8 cellular contexts compared by ENCODE assay signal in genomic region chr17:64281962-64282752, GRCh38. TPM values are rescaled to one million over a fixed set of nuclear protein-coding genes. Genes with fewer than 3 reads are reported as not detected.
DNase-seq lines count a peak whose midpoint lies in the region; ATAC-seq, FAIRE-seq and TF ChIP-seq lines count a peak whose summit lies in the region.

No MANE protein-coding gene starts in this region.

- H3K4me1 ChIP-seq in keratinocyte (ENCODE audit: control insufficient read depth, extremely low read depth, insufficient read depth, low read length), result peaks cover 8% of the 10 kb centered on the region

- H2AFZ ChIP-seq in keratinocyte (ENCODE audit: control insufficient read depth, low read length), result no peak overlapping the region

- H4K20me1 ChIP-seq in keratinocyte (ENCODE audit: control insufficient read depth, extremely low read depth, insufficient read depth, low read length), result no peaks in the 10 kb centered on the region

- no peaks in the 10 kb centered on the region for H3K9me3 ChIP-seq in keratinocyte (ENCODE audit: control insufficient read depth, low read depth, low read length)

- no peaks in the 10 kb centered on the region for H3K27me3 ChIP-seq in keratinocyte (ENCODE audit: control insufficient read depth, extremely low read depth, insufficient read depth, low read length)

- FAIRE-seq in keratinocyte (lab: Jason Lieb, UNC), result no peak

- no peaks in the 10 kb centered on the region for H3K36me3 ChIP-seq in keratinocyte (ENCODE audit: control insufficient read depth in 2 of 2, extremely low read depth in 1 of 2, insufficient read depth in 2 of 2, low read length in 2 of 2)

- H3K9me1 ChIP-seq in keratinocyte (ENCODE audit: control insufficient read depth, extremely low read depth, insufficient read depth, low read length), result no peaks in the 10 kb centered on the region

- H3K4me3 ChIP-seq in cardiac fibroblast (replicated peaks in 1 of 2; ENCODE audit: low read depth in 2 of 2, low read length in 2 of 2) (no peak overlapping the region), keratinocyte (ENCODE audit: control insufficient read depth in 2 of 3, extremely low read depth in 1 of 3, insufficient read depth in 2 of 3, low read depth in 1 of 3, low read length in 3 of 3) (no peak overlapping the region)

- H3K27ac ChIP-seq in keratinocyte (ENCODE audit: control insufficient read depth, insufficient read depth, low read length), result no peak overlapping the region

- DNase-seq in NCI-H1417 (lab: John Stamatoyannopoulos, UW) (peak; percentile 45 to 77 (median 48)), NCI-H1417 treated with DMSO at 0.1 percent for 48 hours (lab: John Stamatoyannopoulos, UW) (no peak), NCI-H2107 treated with DMSO at 0.1 percent for 48 hours (lab: John Stamatoyannopoulos, UW; ENCODE audit: unreplicated experiment) (peak; percentile 49), T-helper 9 cell (peak; percentile 34), cardiac fibroblast (ENCODE audit: low read depth in 2 of 2) (peak; percentile 88 to 89), keratinocyte (ENCODE audit: low read depth, low spot score) (no peak)
- DNase-seq in stimulated activated CD4-positive, alpha-beta T cell treated with anti-CD3 and anti-CD28 coated beads, Interleukin-2, amount 100 ng/mL, for 24 hours, result peak; percentile 57 to 63

- TF ChIP-seq CTCF in cardiac fibroblast (IDR thresholded peaks at IDR 0.05; ENCODE audit: low read depth, low read length) (peak; percentile 74), keratinocyte (optimal IDR thresholded peaks at IDR 0.05 in 1 of 3, IDR thresholded peaks at IDR 0.05 in 1 of 3, conservative IDR thresholded peaks at IDR 0.05 in 1 of 3; ENCODE audit: extremely low read depth in 1 of 3, insufficient read depth in 2 of 3, low read length in 3 of 3) (peak; percentile 69 to 78 (median 72))

- no peak overlapping the region for H3K4me2 ChIP-seq in keratinocyte (ENCODE audit: control insufficient read depth, extremely low read depth, insufficient read depth, low read depth, low read length)

- no peaks in the 10 kb centered on the region for H3K79me2 ChIP-seq in keratinocyte (ENCODE audit: control insufficient read depth, insufficient read depth, low read length)

- dilution Hi-C loops in keratinocyte (cut with MboI; ENCODE audit: extremely low pct_ligation_motif_present, low sequenced_read_pairs), result no loop called here

- H3K9ac ChIP-seq in keratinocyte (ENCODE audit: control insufficient read depth, extremely low read depth, insufficient read depth, low read length), result no peak overlapping the region

- no peak for ATAC-seq in GM21717 (IDR thresholded peaks at IDR 0.05; ENCODE audit: unreplicated experiment)

RNA-seq across cellular contexts. Expression of gene TEX2, which starts 19.1 kb away (rescaled TPM):
- polyA plus RNA-seq in keratinocyte, result 44.4 to 49.6 TPM (median 47.9 TPM) in 3 replicates
- 23.4 TPM for polyA plus RNA-seq in keratinocyte (2011; ENCODE audit: low read depth)
- polyA plus RNA-seq in keratinocyte (2011; cell fraction: cytosol; rRNA removed), result 34.4 and 42.9 TPM in 2 replicates
- 82.2 and 88.8 TPM in 2 replicates for polyA plus RNA-seq in keratinocyte (2011; cell fraction: nucleus; rRNA removed)
- 23.1 and 42.4 TPM in 2 replicates for polyA plus RNA-seq in keratinocyte (2012; ENCODE audit: low replicate concordance)
- polyA minus RNA-seq in keratinocyte, result 57.3 to 71.5 TPM (median 60.5 TPM) in 3 replicates
- polyA minus RNA-seq in keratinocyte (2011; cell fraction: cytosol; rRNA and poly(A)+ RNA removed), result 33.0 TPM
- 64.4 and 97.0 TPM in 2 replicates for polyA minus RNA-seq in keratinocyte (2011; cell fraction: nucleus; rRNA and poly(A)+ RNA removed)

Comparison
In these comparisons a context has a peak if more than half of its experiments do, and no peak if none do; other contexts are left out.
1. DNase-seq: peak in NCI-H1417 (3 of 3), NCI-H2107 treated with DMSO at 0.1 percent for 48 hours (single experiment), T-helper 9 cell (single experiment), cardiac fibroblast (2 of 2) and stimulated activated CD4-positive, alpha-beta T cell treated with anti-CD3 and anti-CD28 coated beads, Interleukin-2, amount 100 ng/mL, for 24 hours (2 of 2); none in NCI-H1417 treated with DMSO at 0.1 percent for 48 hours (single experiment) and keratinocyte (single experiment).